Comparison of ENCODE assay signal across 8 cellular contexts in genomic region chr1:102191723-102192122, GRCh38.
DNase-seq lines count a peak whose midpoint lies in the region; ATAC-seq and TF ChIP-seq lines count a peak whose summit lies in the region.

No MANE protein-coding gene starts in this region.

- H3K9me3 Mint-ChIP-seq in Calu3 (ENCODE audit: low read depth, unreplicated experiment): no peaks in the 10 kb centered on the region
- no peaks in the 10 kb centered on the region for H3K9me3 Mint-ChIP-seq in stimulated activated naive CD8-positive, alpha-beta T cell treated with anti-CD3 and anti-CD28 coated beads, Interleukin-15, amount 100 ng/mL, for 72 hours

- no peak overlapping the region for H3K27ac Mint-ChIP-seq in Calu3 (ENCODE audit: unreplicated experiment)
- no peak overlapping the region for H3K27ac Mint-ChIP-seq in stimulated activated naive CD8-positive, alpha-beta T cell treated with anti-CD3 and anti-CD28 coated beads, Interleukin-15, amount 100 ng/mL, for 72 hours

- no peaks in the 10 kb centered on the region for H3K4me1 Mint-ChIP-seq in Calu3 (ENCODE audit: low read depth, unreplicated experiment)
- H3K4me1 Mint-ChIP-seq in stimulated activated naive CD8-positive, alpha-beta T cell treated with anti-CD3 and anti-CD28 coated beads, Interleukin-15, amount 100 ng/mL, for 72 hours: no peaks in the 10 kb centered on the region

- H3K4me3 Mint-ChIP-seq in Calu3 (ENCODE audit: low read depth, unreplicated experiment): no peak overlapping the region
- H3K4me3 Mint-ChIP-seq in stimulated activated naive CD8-positive, alpha-beta T cell treated with anti-CD3 and anti-CD28 coated beads, Interleukin-15, amount 100 ng/mL, for 72 hours: no peak overlapping the region

- H3K27me3 Mint-ChIP-seq in Calu3 (ENCODE audit: unreplicated experiment): no peaks in the 10 kb centered on the region
- H3K27me3 Mint-ChIP-seq in stimulated activated naive CD8-positive, alpha-beta T cell treated with anti-CD3 and anti-CD28 coated beads, Interleukin-15, amount 100 ng/mL, for 72 hours: no peaks in the 10 kb centered on the region

- ATAC-seq in GM21619 (IDR thresholded peaks at IDR 0.05; ENCODE audit: unreplicated experiment) (peak; percentile 66), GM19035 (IDR thresholded peaks at IDR 0.05; ENCODE audit: unreplicated experiment) (no peak)
- no peak for ATAC-seq in stimulated activated naive CD8-positive, alpha-beta T cell treated with anti-CD3 and anti-CD28 coated beads, Interleukin-15, amount 100 ng/mL, for 72 hours

- CTCF ChIA-PET in Calu3 (lab: Charles Lee): no interaction called here

- TF ChIP-seq CTCF in Calu3 (IDR thresholded peaks at IDR 0.05; ENCODE audit: unreplicated experiment): no peak

- DNase-seq in Calu3 (peak; percentile 19), NCI-H1417 (lab: John Stamatoyannopoulos, UW) (peak; percentile 29 to 89 (median 55)), UCSD-AML1 (lab: John Stamatoyannopoulos, UW; ENCODE audit: unreplicated experiment) (peak; percentile 1), kidney glomerular epithelial cell (lab: John Stamatoyannopoulos, UW) (peak; percentile 26)
- DNase-seq in activated CD4-positive, alpha-beta T cell treated with anti-CD3 and anti-CD28 coated beads for 4 hours: no peak
- DNase-seq in stimulated activated naive CD8-positive, alpha-beta T cell treated with anti-CD3 and anti-CD28 coated beads, Interleukin-15, amount 100 ng/mL, for 72 hours: no peak

- no TSS peak for BruUV-seq in Calu3 (replicated peaks; lab: Mats Ljungman, UMichigan)

- H3K36me3 Mint-ChIP-seq in Calu3 (ENCODE audit: insufficient read depth, unreplicated experiment): peaks cover 4% of the 10 kb centered on the region

- intact Hi-C loops in Calu3 (cut with micrococcal nuclease; ENCODE audit: unreplicated experiment): loop anchor here (1.0 to 5.0 kb wide), 5 partner anchors 198 to 671 kb away; no protein-coding TSS in a partner anchor

Comparison
In these comparisons a context has a peak if more than half of its experiments do, and no peak if none do; other contexts are left out.
1. DNase-seq: peak in Calu3 (single experiment), NCI-H1417 (3 of 3), UCSD-AML1 (single experiment) and kidney glomerular epithelial cell (single experiment); none in activated CD4-positive, alpha-beta T cell treated with anti-CD3 and anti-CD28 coated beads for 4 hours (0 of 2) and stimulated activated naive CD8-positive, alpha-beta T cell treated with anti-CD3 and anti-CD28 coated beads, Interleukin-15, amount 100 ng/mL, for 72 hours (0 of 2).